ENCODE assay signal across 14 cellular contexts in genomic region chr13:95112883-95113282, GRCh38.
DNase-seq lines count a peak whose midpoint lies in the region; ATAC-seq, FAIRE-seq and TF ChIP-seq lines count a peak whose summit lies in the region.
"Had no signal": no experiment of that assay in that cellular context is flagged by ENCODE, and none has a peak within 500 bp of the region (broad histone marks: within the 10 kb centered on the region; RNA-seq: fewer than 3 reads in every experiment).

No MANE protein-coding gene starts in this region.

- H3K79me2 ChIP-seq in neural progenitor cell (ENCODE audit: low read depth) = no peaks in the 10 kb centered on the region

- peaks cover 56% of the 10 kb centered on the region for H3F3A ChIP-seq in neural progenitor cell (ENCODE audit: low read depth)

- H3K36me3 Mint-ChIP-seq in endothelial cell (ENCODE audit: low read depth, unreplicated experiment) (peaks cover 8% of the 10 kb centered on the region), neural progenitor cell (peaks cover 9% of the 10 kb centered on the region)

- no peak overlapping the region for H3K9ac ChIP-seq in neural progenitor cell
- H3K9ac ChIP-seq: BLaER1 treated with 17β-estradiol and CSF1 and Interleukin-3, amounts not matched to agents 10 nM and 100 nM had no signal

- BruUV-seq in Panc1 (replicated peaks; lab: Mats Ljungman, UMichigan) = no TSS peak

- H3K27ac ChIP-seq in Panc1 (ENCODE audit: low read length) (peak overlapping the region; percentile 63), neural progenitor cell (peak overlapping the region; percentile 90)
- H3K27ac ChIP-seq: BLaER1 treated with 17β-estradiol and CSF1 and Interleukin-3, amounts not matched to agents 10 nM and 100 nM had no signal

- H3K9me3 Mint-ChIP-seq in endothelial cell (ENCODE audit: unreplicated experiment) (no peaks in the 10 kb centered on the region), neural progenitor cell (peaks cover 10% of the 10 kb centered on the region)

- no peak overlapping the region for H2AFZ ChIP-seq in neural progenitor cell (replicated peaks)

- peak overlapping the region; percentile 78 for H3K27ac Mint-ChIP-seq in endothelial cell (ENCODE audit: unreplicated experiment)
- peak overlapping the region; percentile 23 for H3K27ac Mint-ChIP-seq in neural progenitor cell
- H3K27ac Mint-ChIP-seq: CD4-positive, CD25-positive, alpha-beta regulatory T cell had no signal

- H3K4me3 ChIP-seq in Panc1 (ENCODE audit: low read depth in 2 of 2, low read length in 2 of 2) (no peak overlapping the region), neural progenitor cell (no peak overlapping the region)
- H3K4me3 ChIP-seq: BLaER1 treated with 17β-estradiol and CSF1 and Interleukin-3, amounts not matched to agents 10 nM and 100 nM had no signal

- intact Hi-C loops in Panc1 (cut with micrococcal nuclease; ENCODE audit: unreplicated experiment) = no loop called here

- peaks cover 15% of the 10 kb centered on the region for H3K4me1 ChIP-seq in Panc1 (ENCODE audit: control insufficient read depth, insufficient read depth, low read length)
- H3K4me1 ChIP-seq in neural progenitor cell = peaks cover 54% of the 10 kb centered on the region

- TF ChIP-seq CTCF in Panc1 (IDR thresholded peaks at IDR 0.05) (no peak), endothelial cell (IDR thresholded peaks at IDR 0.05; ENCODE audit: unreplicated experiment) (no peak), neural progenitor cell (IDR thresholded peaks at IDR 0.05) (no peak), GM20000 (IDR thresholded peaks at IDR 0.05; ENCODE audit: extremely low read depth, missing control alignments) (no peak)

- no peak for TF ChIP-seq POLR2A in H54 (IDR thresholded peaks at IDR 0.05; ENCODE audit: low read depth, low read length)

- POLR2A ChIA-PET in Panc1 (lab: Charles Lee) = no interaction called here

- H3K4me2 ChIP-seq in neural progenitor cell = peak overlapping the region; percentile 59
- H3K4me2 ChIP-seq: BLaER1 treated with 17β-estradiol and CSF1 and Interleukin-3, amounts not matched to agents 10 nM and 100 nM had no signal

- peaks cover 6% of the 10 kb centered on the region; the same call in 1 of the 2 replicates for H3K9me3 ChIP-seq in Panc1 (ENCODE audit: control insufficient read depth, insufficient read depth, low read depth, low read length)
- H3K9me3 ChIP-seq in neural progenitor cell (ENCODE audit: low read depth) = peaks cover 6% of the 10 kb centered on the region

- no peak for DNase-seq in H54 (ENCODE audit: insufficient read length, low spot score)
- no peak for DNase-seq in Panc1 (ENCODE audit: low read depth, low spot score)
- no peak for DNase-seq in endothelial cell (ENCODE audit: low spot score)
- DNase-seq in neural progenitor cell (ENCODE audit: low spot score) = no peak
- no peak for DNase-seq in GM20000 (ENCODE audit: low spot score)
- DNase-seq in dedifferentiated amniotic fluid mesenchymal stem cell (ENCODE audit: extremely low spot score) = no peak
- no peak for DNase-seq in LoVo (ENCODE audit: low spot score)
- DNase-seq: ACHN; CD4-positive, CD25-positive, alpha-beta regulatory T cell; DMS53; H7 had no signal

- in situ Hi-C loops in Panc1 (cut with HindIII; ENCODE audit: low pct_unique_long_range_greater_than_20kb, low sequenced_read_pairs) = no loop called here

- peak; percentile 60 for FAIRE-seq in H54 (lab: Jason Lieb, UNC)
- FAIRE-seq: HTR-8/SVneo had no signal

- no peaks in the 10 kb centered on the region for H4K20me1 ChIP-seq in neural progenitor cell (ENCODE audit: low read depth)
- H4K20me1 ChIP-seq: BLaER1 treated with 17β-estradiol and CSF1 and Interleukin-3, amounts not matched to agents 10 nM and 100 nM had no signal

- no peaks in the 10 kb centered on the region for H3K27me3 ChIP-seq in Panc1 (ENCODE audit: control insufficient read depth, insufficient read depth, low read length)
- H3K27me3 ChIP-seq in neural progenitor cell = no peaks in the 10 kb centered on the region
- H3K27me3 ChIP-seq: BLaER1 treated with 17β-estradiol and CSF1 and Interleukin-3, amounts not matched to agents 10 nM and 100 nM had no signal

- H3K36me3 ChIP-seq in Panc1 (ENCODE audit: control insufficient read depth, insufficient read depth, low read length) (no peaks in the 10 kb centered on the region), neural progenitor cell (no peaks in the 10 kb centered on the region)

- no peak overlapping the region for H3K4me3 Mint-ChIP-seq in endothelial cell (ENCODE audit: unreplicated experiment)
- H3K4me3 Mint-ChIP-seq in neural progenitor cell = no peak overlapping the region
- H3K4me3 Mint-ChIP-seq: CD4-positive, CD25-positive, alpha-beta regulatory T cell had no signal

- H3K4me1 Mint-ChIP-seq in endothelial cell (ENCODE audit: unreplicated experiment) = peaks cover 9% of the 10 kb centered on the region
- H3K4me1 Mint-ChIP-seq in neural progenitor cell = peaks cover 41% of the 10 kb centered on the region

- ATAC-seq in Panc1 (no peak), HG03280 (IDR thresholded peaks at IDR 0.05; ENCODE audit: unreplicated experiment) (no peak)

- CTCF ChIA-PET in Panc1 (lab: Charles Lee) = interaction anchor here (0.6 kb wide), 1 partner anchor 20 kb away, joined by 3 read pairs; no protein-coding TSS in a partner anchor

- H3K27me3 Mint-ChIP-seq in endothelial cell (ENCODE audit: unreplicated experiment) (no peaks in the 10 kb centered on the region), neural progenitor cell (ENCODE audit: insufficient read depth, low read depth) (no peaks in the 10 kb centered on the region)
- H3K27me3 Mint-ChIP-seq: CD4-positive, CD25-positive, alpha-beta regulatory T cell had no signal
